In the genomic region with DNA sequence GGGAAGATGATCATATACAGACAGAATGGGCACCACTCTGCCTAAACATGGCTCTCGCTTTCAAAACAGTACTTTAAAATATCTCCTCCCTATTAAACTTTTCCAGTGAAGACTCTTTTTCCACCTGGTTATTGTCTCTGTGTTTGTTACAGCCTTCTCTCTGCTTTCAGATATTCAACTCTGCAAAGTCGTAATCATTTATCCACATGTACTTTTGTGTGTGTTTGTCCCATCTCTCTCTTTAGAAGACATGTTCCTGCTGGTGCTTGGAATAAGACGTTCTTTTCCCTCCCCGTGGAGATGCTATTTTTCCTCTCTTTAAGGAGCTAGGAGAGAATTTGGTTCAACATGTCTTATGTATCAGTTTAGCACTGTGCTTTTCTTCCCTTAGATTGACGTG, we compare ENCODE assay signal across 18 cellular contexts.
"Had no signal": no experiment of that assay in that cellular context is flagged by ENCODE, and none has a peak within 500 bp of the region (broad histone marks: within the 10 kb centered on the region; RNA-seq: fewer than 3 reads in every experiment).

No MANE protein-coding gene starts in this region.

- ATAC-seq: lower lobe of right lung; naive thymus-derived CD4-positive, alpha-beta T cell had no signal

- H3K27ac ChIP-seq: left lung, lower lobe of right lung, right atrium auricular region, vagina had no signal

- H3K9me3 ChIP-seq: left lung, lower lobe of right lung, right atrium auricular region, stomach, upper lobe of left lung, vagina had no signal

- H3K36me3 ChIP-seq: left lung, lower lobe of right lung, right atrium auricular region, stomach, upper lobe of left lung, vagina had no signal

- H3K4me3 ChIP-seq: left lung, lower lobe of right lung, right atrium auricular region, stomach, upper lobe of left lung, vagina had no signal

- DNase-seq: cortex of kidney; effector memory CD4-positive, alpha-beta T cell; foreskin fibroblast; immature natural killer cell; left lung; lower lobe of right lung; mesenchymal stem cell; midbrain; naive thymus-derived CD4-positive, alpha-beta T cell; nephron progenitor cell; posterior cingulate gyrus; small intestine; stimulated activated CD4-positive, alpha-beta T cell treated with anti-CD3 and anti-CD28 coated beads, Interleukin-12 subunit alpha, Interleukin-12 subunit beta, amount 100 ng/mL, for 4 hours; stimulated activated naive CD4-positive, alpha-beta T cell; stomach; upper lobe of left lung had no signal

- H3K27me3 ChIP-seq: left lung, right atrium auricular region, stomach, upper lobe of left lung, vagina had no signal
